ENCODE assay signal across 17 cellular contexts in genomic region chr13:45626731-45627374, GRCh38. TPM values are rescaled to one million over a fixed set of nuclear protein-coding genes. Genes with fewer than 3 reads are reported as not detected.
DNase-seq lines count a peak whose midpoint lies in the region; ATAC-seq and TF ChIP-seq lines count a peak whose summit lies in the region.
"Had no signal": no experiment of that assay in that cellular context is flagged by ENCODE, and none has a peak within 500 bp of the region (broad histone marks: within the 10 kb centered on the region; RNA-seq: fewer than 3 reads in every experiment).

No MANE protein-coding gene starts in this region.

- H3K4me1 Mint-ChIP-seq in CD8-positive, alpha-beta memory T cell: peaks cover 0 to 4% (median 0%) of the 10 kb centered on the region in 3 donors
- H3K4me1 Mint-ChIP-seq: central memory CD8-positive, alpha-beta T cell had no signal

- TF ChIP-seq CTCF in esophagus muscularis mucosa (IDR thresholded peaks at IDR 0.05): no peak

- H3K36me3 ChIP-seq in esophagus muscularis mucosa: no peaks in the 10 kb centered on the region
- H3K36me3 ChIP-seq in CD8-positive, alpha-beta memory T cell (ENCODE audit: insufficient read depth, low read length): no peaks in the 10 kb centered on the region
- H3K36me3 ChIP-seq: left lung, suprapubic skin had no signal

- no peak for TF ChIP-seq EP300 in esophagus muscularis mucosa (IDR thresholded peaks at IDR 0.05)

- H3K4me3 ChIP-seq in esophagus muscularis mucosa: no peak overlapping the region
- H3K4me3 ChIP-seq in CD8-positive, alpha-beta memory T cell (ENCODE audit: low read length): no peak overlapping the region
- H3K4me3 ChIP-seq: K562, left lung, suprapubic skin had no signal

- peaks cover 0 to 38% (median 2%) of the 10 kb centered on the region in 4 donors for H3K27me3 ChIP-seq in esophagus muscularis mucosa
- no peaks in the 10 kb centered on the region for H3K27me3 ChIP-seq in CD8-positive, alpha-beta memory T cell (ENCODE audit: insufficient read depth, low read length, poor library complexity, severe bottlenecking)

- H3K27ac Mint-ChIP-seq in CD8-positive, alpha-beta memory T cell: no peak overlapping the region
- H3K27ac Mint-ChIP-seq: CD8-positive, alpha-beta T cell had no signal

- TF ChIP-seq POLR2A in esophagus muscularis mucosa (IDR thresholded peaks at IDR 0.05; ENCODE audit: low read depth): no peak

- no peaks in the 10 kb centered on the region for H3K9me3 Mint-ChIP-seq in CD8-positive, alpha-beta memory T cell
- H3K9me3 Mint-ChIP-seq: CD8-positive, alpha-beta T cell; central memory CD8-positive, alpha-beta T cell had no signal

- no peaks in the 10 kb centered on the region for H3K4me1 ChIP-seq in esophagus muscularis mucosa
- no peaks in the 10 kb centered on the region for H3K4me1 ChIP-seq in CD8-positive, alpha-beta memory T cell (ENCODE audit: insufficient read depth, low read length)
- H3K4me1 ChIP-seq: left lung, suprapubic skin had no signal

- H3K27me3 Mint-ChIP-seq in CD8-positive, alpha-beta memory T cell: peaks cover 17 to 42% of the 10 kb centered on the region in 2 donors

- H3K36me3 Mint-ChIP-seq in CD8-positive, alpha-beta memory T cell: no peaks in the 10 kb centered on the region
- H3K36me3 Mint-ChIP-seq: CD8-positive, alpha-beta T cell had no signal

- WGBS in esophagus muscularis mucosa: 54% methylated on average over 4 of the region's 4 CpGs

- H3K27ac ChIP-seq in esophagus muscularis mucosa (replicated peaks in 1 of 4): no peak overlapping the region
- no peak overlapping the region for H3K27ac ChIP-seq in CD8-positive, alpha-beta memory T cell (ENCODE audit: low read depth, low read length)
- H3K27ac ChIP-seq: left lung, suprapubic skin had no signal

- DNase-seq in Daoy (ENCODE audit: low read depth) (peak; percentile 31), HT1080 (ENCODE audit: low read depth) (peak; percentile 40), RPMI7951 (ENCODE audit: low read depth) (peak; percentile 60), esophagus muscularis mucosa (ENCODE audit: extremely low spot score) (peak; percentile 14)
- DNase-seq in CD8-positive, alpha-beta memory T cell: no peak
- DNase-seq: CD8-positive, alpha-beta T cell; left lung; NCI-H1436 treated with DMSO at 0.1 percent for 48 hours; NCI-H345; nucleus accumbens had no signal

- POLR2A ChIA-PET in CD8-positive, alpha-beta memory T cell (lab: Charles Lee): no interaction called here

- no peak for ATAC-seq in HG02973 (IDR thresholded peaks at IDR 0.05; ENCODE audit: unreplicated experiment)
- no peak for ATAC-seq in GM21619 (IDR thresholded peaks at IDR 0.05; ENCODE audit: unreplicated experiment)
- ATAC-seq in HG03442 (IDR thresholded peaks at IDR 0.05; ENCODE audit: unreplicated experiment): no peak
- ATAC-seq: CD8-positive, alpha-beta T cell; K562; left lung; sciatic nerve had no signal

- no peak overlapping the region for H3K4me3 Mint-ChIP-seq in CD8-positive, alpha-beta memory T cell
- H3K4me3 Mint-ChIP-seq: CD8-positive, alpha-beta T cell; central memory CD8-positive, alpha-beta T cell had no signal

- intact Hi-C loops in esophagus muscularis mucosa (cut with DNase I): no loop called here

- CTCF ChIA-PET in CD8-positive, alpha-beta memory T cell (lab: Charles Lee): no interaction called here

- H3K9me3 ChIP-seq in esophagus muscularis mucosa: no peaks in the 10 kb centered on the region
- no peaks in the 10 kb centered on the region for H3K9me3 ChIP-seq in CD8-positive, alpha-beta memory T cell (ENCODE audit: low read length)
- H3K9me3 ChIP-seq: left lung, suprapubic skin had no signal

RNA-seq across cellular contexts. Expression of gene ERICH6B, which starts 11.3 kb away (rescaled TPM):
- not detected in 2 replicates for total RNA-seq in Daoy (2014; rRNA removed; shearing (Covaris generic))
- not detected in 2 replicates for total RNA-seq in HT1080 (2014; rRNA removed; shearing (Covaris generic))
- polyA plus RNA-seq in HT1080 (2015; cell fraction: cytosol; rRNA removed): not detected in 2 replicates
- not detected in 2 replicates for polyA plus RNA-seq in HT1080 (2015; cell fraction: nucleus; rRNA removed)
- not detected in 2 replicates for total RNA-seq in RPMI7951 (2014; rRNA removed; shearing (Covaris generic))
- total RNA-seq in esophagus muscularis mucosa: not detected
- total RNA-seq in CD8-positive, alpha-beta memory T cell: not detected
- not detected for polyA plus RNA-seq in CD8-positive, alpha-beta memory T cell
- total RNA-seq: CD8-positive, alpha-beta T cell; K562; left lung; sciatic nerve; suprapubic skin had no signal
- polyA plus RNA-seq: K562 had no signal

Comparison
In these comparisons a context has a peak if more than half of its experiments do, and no peak if none do; other contexts are left out.
1. DNase-seq: peak in Daoy (single experiment), HT1080 (single experiment), RPMI7951 (single experiment) and esophagus muscularis mucosa (single experiment); none in CD8-positive, alpha-beta memory T cell (0 of 5).